In the genomic region with DNA sequence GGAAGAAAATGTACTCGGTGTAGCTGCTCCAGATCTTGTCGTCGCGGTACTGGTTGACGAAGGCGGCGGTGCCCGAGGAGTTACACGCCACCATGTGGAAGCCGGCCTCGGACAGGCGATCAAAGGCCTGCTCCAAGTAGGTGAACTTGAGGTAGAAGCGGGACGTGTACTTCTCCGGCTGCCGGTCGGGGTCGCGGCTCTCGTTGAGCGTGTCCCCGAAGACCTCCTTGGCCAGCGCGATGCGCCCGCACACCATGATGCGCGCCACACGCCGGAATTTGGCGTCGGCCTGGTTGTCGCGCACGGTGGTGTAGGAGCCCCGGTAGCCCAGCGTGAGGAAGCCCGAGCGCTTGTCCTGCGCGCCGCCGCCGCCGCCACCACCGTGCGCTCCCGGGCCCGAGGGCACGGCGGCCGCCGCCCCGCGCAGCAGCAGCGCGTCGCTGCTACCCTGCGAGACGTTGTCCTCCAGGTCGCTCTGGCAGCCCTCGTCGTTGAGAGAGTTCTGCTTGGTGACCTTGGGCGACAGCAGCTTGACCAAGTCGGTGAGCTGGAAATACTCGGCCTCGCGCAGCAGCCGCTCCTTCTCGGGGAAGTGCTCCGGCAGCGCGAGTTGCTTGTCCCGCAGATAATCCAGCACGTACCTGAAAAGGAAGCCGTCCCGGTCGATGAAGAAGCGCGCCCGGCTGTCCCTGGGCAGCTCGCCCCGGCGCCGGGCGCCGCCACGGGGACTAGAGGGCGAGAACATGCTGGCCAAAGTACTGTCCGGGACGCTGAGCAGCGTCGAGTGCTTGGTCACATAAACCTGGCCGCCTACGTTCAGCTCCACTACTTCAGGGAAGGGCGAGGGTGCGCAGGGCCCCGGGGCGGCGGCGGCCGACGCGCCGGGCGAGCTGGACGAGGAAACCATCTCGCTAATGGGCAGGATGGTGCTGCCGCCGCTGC, we compare ENCODE assay signal across 8 cellular contexts. TPM values are rescaled to one million over a fixed set of nuclear protein-coding genes. Genes with fewer than 3 reads are reported as not detected.
DNase-seq lines count a peak whose midpoint lies in the region; ATAC-seq and TF ChIP-seq lines count a peak whose summit lies in the region.

No MANE protein-coding gene starts in this region.

- H3K27ac ChIP-seq in muscle layer of colon (ENCODE audit: low read depth, low read length), result peak overlapping the region; percentile 77
- peak overlapping the region in 1 of 2 donors; percentile 21 for H3K27ac ChIP-seq in aorta (ENCODE audit: low read depth in 1 of 2, low read length in 2 of 2)

- H3K27me3 ChIP-seq in BE2C (peaks cover 59% of the 10 kb centered on the region), NT2/D1 (ENCODE audit: insufficient read depth, insufficient read length) (peaks cover 20% of the 10 kb centered on the region), muscle layer of colon (ENCODE audit: control insufficient read depth in 1 of 2, insufficient read depth in 2 of 2, low read length in 2 of 2) (peaks cover 3 to 6% of the 10 kb centered on the region in 2 donors), aorta (ENCODE audit: control insufficient read depth in 1 of 2, insufficient read depth in 2 of 2, low read length in 1 of 2) (no peaks in the 10 kb centered on the region)

- no peaks in the 10 kb centered on the region for H3K36me3 ChIP-seq in BE2C
- no peaks in the 10 kb centered on the region for H3K36me3 ChIP-seq in NT2/D1 (ENCODE audit: insufficient read depth, insufficient read length, low read length)
- no peaks in the 10 kb centered on the region for H3K36me3 ChIP-seq in muscle layer of colon (ENCODE audit: insufficient read depth, low read length)
- H3K36me3 ChIP-seq in aorta (ENCODE audit: control insufficient read depth in 1 of 2, insufficient read depth in 2 of 2, low read length in 1 of 2), result no peaks in the 10 kb centered on the region

- 1% methylated on average over 90 to 110 of the region's 110 CpGs for WGBS in aorta, 2 donors

- intact Hi-C loops in aorta (cut with DNase I), result no loop called here

- H3K9ac ChIP-seq in NT2/D1 (ENCODE audit: insufficient read length, low read depth), result peak overlapping the region; percentile 80
- peak overlapping the region; percentile 53 for H3K9ac ChIP-seq in muscle layer of colon (ENCODE audit: low read length)

- TF ChIP-seq CTCF in BE2C (IDR thresholded peaks at IDR 0.05; ENCODE audit: low read depth, low read length), result no peak
- peak; percentile 12 for TF ChIP-seq CTCF in epithelial cell of proximal tubule (conservative IDR thresholded peaks at IDR 0.05; ENCODE audit: low read depth, low read length)

- peak; percentile 7 for DNase-seq in BE2C
- DNase-seq in NT2/D1 (ENCODE audit: low read depth, low spot score), result no peak
- DNase-seq in epithelial cell of proximal tubule (ENCODE audit: low read depth), result no peak
- peak; percentile 39 to 78 for DNase-seq in aorta
- no peak for DNase-seq in NCI-H2029 treated with DMSO at 0.1 percent for 48 hours (lab: John Stamatoyannopoulos, UW)

- H3K4me3 ChIP-seq in BE2C (ENCODE audit: low read depth, low read length), result peak overlapping the region; percentile 60
- H3K4me3 ChIP-seq in NT2/D1 (ENCODE audit: insufficient read length, low read depth), result peak overlapping the region; percentile 74
- peak overlapping the region; percentile 55 for H3K4me3 ChIP-seq in epithelial cell of proximal tubule (ENCODE audit: low read depth, low read length)
- H3K4me3 ChIP-seq in muscle layer of colon (ENCODE audit: low read depth in 1 of 2, low read length in 2 of 2), result peak overlapping the region; percentile 38 to 87
- H3K4me3 ChIP-seq in aorta (ENCODE audit: low read length in 2 of 2), result peak overlapping the region; percentile 49 to 85

- H3K4me1 ChIP-seq in BE2C (no peaks in the 10 kb centered on the region), NT2/D1 (ENCODE audit: insufficient read depth, insufficient read length) (no peaks in the 10 kb centered on the region), muscle layer of colon (ENCODE audit: insufficient read depth, low read length) (peaks cover 8% of the 10 kb centered on the region), aorta (ENCODE audit: control insufficient read depth in 1 of 2, insufficient read depth in 2 of 2, low read length in 2 of 2) (peaks cover 0 to 2% of the 10 kb centered on the region in 2 donors)

- ATAC-seq in GM21526 (IDR thresholded peaks at IDR 0.05; ENCODE audit: low FRiP score, unreplicated experiment) (peak; percentile 15), aorta (ENCODE audit: low FRiP score) (peak; percentile 26), HG03196 (IDR thresholded peaks at IDR 0.05; ENCODE audit: unreplicated experiment) (no peak)

- H3K9me3 ChIP-seq in BE2C (no peaks in the 10 kb centered on the region), NT2/D1 (ENCODE audit: insufficient read depth, low read length) (no peaks in the 10 kb centered on the region), muscle layer of colon (ENCODE audit: low read length) (no peaks in the 10 kb centered on the region), aorta (ENCODE audit: control insufficient read depth, low read length) (no peaks in the 10 kb centered on the region)

RNA-seq across cellular contexts. Expression of a gene that starts 0.8 kb away (rescaled TPM):
- polyA plus RNA-seq in BE2C (2012; ENCODE audit: insufficient read depth, insufficient read length, low read depth), result not detected
- not detected in 2 replicates for total RNA-seq in epithelial cell of proximal tubule
- total RNA-seq in aorta, result 1 to 10 TPM in 1 of 2 donors, under 1 TPM in 1; 0.75 to 4.8 TPM
- under 1 TPM in 1 of 2 donors, not detected in 1; 0.15 TPM for polyA plus RNA-seq in aorta

Comparison
In these comparisons a context has a peak if more than half of its experiments do, and no peak if none do; other contexts are left out.
1. DNase-seq: peak in BE2C (single experiment) and aorta (2 of 2); none in NT2/D1 (single experiment), epithelial cell of proximal tubule (single experiment) and NCI-H2029 treated with DMSO at 0.1 percent for 48 hours (single experiment).
2. Peak in every context shown above with its lines, with median percentiles within 50 percentile points of each other: H3K4me3 ChIP-seq.